Comparison of ENCODE assay signal across 8 cellular contexts in the genomic region with DNA sequence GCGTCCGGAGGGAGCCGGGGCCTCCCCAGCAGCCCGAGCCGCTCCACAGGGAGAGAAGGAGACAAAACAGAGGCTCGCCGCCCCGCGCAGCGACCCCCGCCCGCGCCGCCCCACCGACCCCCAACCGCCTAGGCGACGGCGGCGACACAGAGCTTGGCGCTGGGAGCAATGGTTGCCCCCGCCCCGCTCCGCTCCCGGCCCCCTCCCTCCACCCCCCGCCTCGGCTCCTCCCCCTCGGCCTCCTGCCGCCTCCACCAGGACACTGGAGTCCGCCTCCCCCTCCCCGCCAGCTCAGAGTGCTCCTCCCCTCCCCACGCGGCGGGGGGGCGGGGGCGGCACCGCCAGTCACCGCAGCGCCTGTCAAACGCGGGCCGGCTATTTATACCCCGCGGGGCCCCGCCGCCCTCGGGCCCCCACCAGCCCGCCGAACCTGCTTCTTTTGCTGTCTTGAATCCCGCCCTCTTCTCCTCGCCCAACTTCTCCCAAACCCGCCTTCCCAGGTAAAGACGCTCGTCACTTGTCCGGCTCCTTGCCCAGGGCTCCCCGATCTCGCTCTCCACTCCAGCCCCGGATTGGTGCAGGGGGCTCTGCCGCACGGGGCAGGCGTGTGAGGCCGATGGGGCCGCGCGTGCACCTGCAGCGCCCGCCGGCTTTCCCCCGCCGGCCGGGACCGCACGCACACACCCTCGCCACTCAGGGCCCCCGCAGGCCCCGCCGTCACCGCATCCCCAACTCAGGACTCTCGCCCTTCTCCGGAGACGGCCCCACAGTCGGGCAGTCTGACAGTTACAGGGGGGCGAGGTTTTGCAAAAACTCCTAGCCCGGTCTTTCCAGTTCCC. TPM values are rescaled to one million over a fixed set of nuclear protein-coding genes. Genes with fewer than 3 reads are reported as not detected.
A peak's percentile ranks its signal among the peaks of the same experiment; 100 is the strongest.
DNase-seq lines count a peak whose midpoint lies in the region; ATAC-seq lines count a peak whose summit lies in the region.

A gene (minus strand): TSS at position 170 of the 839 bp plus-strand sequence. CDS start 39,517 bp downstream, outside the sequence.

- H2AFZ ChIP-seq in GM23248 (peak within 1 kb of the TSS; percentile 96), Karpas-422 (ENCODE audit: low read length) (peak within 1 kb of the TSS; percentile 98)

- H3K27me3 ChIP-seq in GM23248 (replicated peaks; ENCODE audit: insufficient read depth) (no peaks in the 10 kb centered on the region), Karpas-422 (ENCODE audit: low read length) (no peaks in the 10 kb centered on the region)
- no peaks in the 10 kb centered on the region for H3K27me3 ChIP-seq in naive thymus-derived CD4-positive, alpha-beta T cell (ENCODE audit: control insufficient read depth in 2 of 2, insufficient read depth in 2 of 2, low read length in 2 of 2)

- in situ Hi-C loops in GM23248 (cut with MboI) = no loop called here

- H3K79me2 ChIP-seq in GM23248 (ENCODE audit: insufficient read depth) (peaks cover 38% of the 10 kb centered on the region), Karpas-422 (ENCODE audit: low read length) (no peaks in the 10 kb centered on the region)

- 1% methylated on average over 19 to 63 of the region's 84 CpGs for WGBS in GM23248 (ENCODE audit: low coverage in 1 of 2, low lambda C conversion rate in 2 of 2, missing lambda C conversion rate in 2 of 2), 2 experiments

- H3K27ac ChIP-seq in GM23248 (peak within 1 kb of the TSS; percentile 75), Karpas-422 (ENCODE audit: low read length) (no peak within 1 kb of the TSS)
- H3K27ac ChIP-seq in naive thymus-derived CD4-positive, alpha-beta T cell (ENCODE audit: low read depth, low read length) = peak within 1 kb of the TSS; percentile 86

- no peaks in the 10 kb centered on the region for H4K20me1 ChIP-seq in GM23248 (ENCODE audit: insufficient read depth)
- H4K20me1 ChIP-seq in Karpas-422 (ENCODE audit: insufficient read depth, low read depth, low read length) = no peaks in the 10 kb centered on the region

- peaks cover 0 to 33% (median 21%) of the 10 kb centered on the region in 7 donors for H3K4me1 Mint-ChIP-seq in naive thymus-derived CD4-positive, alpha-beta T cell
- H3K4me1 Mint-ChIP-seq in stimulated activated memory B cell treated with anti-CD40 and anti-IgM and Interleukin-4, amounts not matched to agents 10 μg/mL and 1 μg/mL and 100 μg/mL, for 72 hours = peaks cover 26% of the 10 kb centered on the region

- CTCF ChIA-PET in naive thymus-derived CD4-positive, alpha-beta T cell (lab: Charles Lee) = interaction anchor here (1.2 to 1.7 kb wide), 2 partner anchors 118 to 147 kb away, joined by 4 to 5 read pairs; no protein-coding TSS in a partner anchor

- POLR2A ChIA-PET in naive thymus-derived CD4-positive, alpha-beta T cell (lab: Charles Lee) = interaction anchor here (0.8 to 3.1 kb wide), 6 partner anchors 13 to 276 kb away, joined by 3 to 20 read pairs (median 6); a partner anchor contains a TSS

- peak within 1 kb of the TSS; percentile 87 to 95 (median 92) for H3K4me3 Mint-ChIP-seq in naive thymus-derived CD4-positive, alpha-beta T cell
- H3K4me3 Mint-ChIP-seq in stimulated activated memory B cell treated with anti-CD40 and anti-IgM and Interleukin-4, amounts not matched to agents 10 μg/mL and 1 μg/mL and 100 μg/mL, for 72 hours = peak within 1 kb of the TSS; percentile 89

- no peaks in the 10 kb centered on the region for H3K9me2 ChIP-seq in GM23248 (ENCODE audit: insufficient read depth)
- no peaks in the 10 kb centered on the region for H3K9me2 ChIP-seq in Karpas-422 (replicated peaks; ENCODE audit: insufficient read depth, low read length)

- no peaks in the 10 kb centered on the region for H3K9me3 ChIP-seq in GM23248 (ENCODE audit: low read depth)
- H3K9me3 ChIP-seq in Karpas-422 (ENCODE audit: low read length) = no peaks in the 10 kb centered on the region
- H3K9me3 ChIP-seq in naive thymus-derived CD4-positive, alpha-beta T cell (ENCODE audit: control insufficient read depth in 2 of 3, low read length in 3 of 3) = no peaks in the 10 kb centered on the region

- H3K4me2 ChIP-seq in GM23248 (ENCODE audit: unreplicated experiment) (peak within 1 kb of the TSS; percentile 93), Karpas-422 (ENCODE audit: low read depth, low read length, poor library complexity, severe bottlenecking) (peak within 1 kb of the TSS; percentile 100)

- H3F3A ChIP-seq in GM23248 (ENCODE audit: insufficient read depth) = peaks cover 10% of the 10 kb centered on the region

- ATAC-seq in naive thymus-derived CD4-positive, alpha-beta T cell = peak; percentile 78
- ATAC-seq in stimulated activated memory B cell treated with anti-CD40 and anti-IgM and Interleukin-4, amounts not matched to agents 10 μg/mL and 1 μg/mL and 100 μg/mL, for 72 hours = peak; percentile 81

- intact Hi-C loops in naive thymus-derived CD4-positive, alpha-beta T cell (cut with micrococcal nuclease) = loop anchor here (1.0 to 10.0 kb wide), 14 partner anchors 52 to 1348 kb away; a partner anchor contains a TSS

- H3K9ac ChIP-seq in GM23248 (peak within 1 kb of the TSS; percentile 90), Karpas-422 (ENCODE audit: low read length) (peak within 1 kb of the TSS; percentile 73)

- peak within 1 kb of the TSS; percentile 89 for H3K4me3 ChIP-seq in GM23248
- peak within 1 kb of the TSS; percentile 86 for H3K4me3 ChIP-seq in Karpas-422 (ENCODE audit: low read length)
- H3K4me3 ChIP-seq in naive thymus-derived CD4-positive, alpha-beta T cell (ENCODE audit: low read length) = peak within 1 kb of the TSS; percentile 71

- H3K9me3 Mint-ChIP-seq in naive thymus-derived CD4-positive, alpha-beta T cell = peaks cover 0 to 1% (median 0%) of the 10 kb centered on the region in 11 donors
- no peaks in the 10 kb centered on the region for H3K9me3 Mint-ChIP-seq in stimulated activated memory B cell treated with anti-CD40 and anti-IgM and Interleukin-4, amounts not matched to agents 10 μg/mL and 1 μg/mL and 100 μg/mL, for 72 hours

- H3K27ac Mint-ChIP-seq in naive thymus-derived CD4-positive, alpha-beta T cell = peak within 1 kb of the TSS; percentile 90 to 97 (median 94)
- peak within 1 kb of the TSS; percentile 94 for H3K27ac Mint-ChIP-seq in stimulated activated memory B cell treated with anti-CD40 and anti-IgM and Interleukin-4, amounts not matched to agents 10 μg/mL and 1 μg/mL and 100 μg/mL, for 72 hours

- peak; percentile 50 for DNase-seq in DMS79 (lab: John Stamatoyannopoulos, UW)
- peak; percentile 96 for DNase-seq in GM23248
- peak; percentile 73 for DNase-seq in Karpas-422
- DNase-seq in RKO (ENCODE audit: low spot score) = peak; percentile 89
- peak; percentile 60 to 78 for DNase-seq in activated T-helper 1 cell treated with anti-CD3 and anti-CD28 coated beads, Interleukin-2, amount 50 U/mL, for 16 hours (ENCODE audit: low read depth in 1 of 2, low spot score in 1 of 2)
- DNase-seq in fibroblast of gingiva (ENCODE audit: low read depth) = peak; percentile 92
- peak; percentile 71 to 93 (median 78) for DNase-seq in naive thymus-derived CD4-positive, alpha-beta T cell

- H3K4me1 ChIP-seq in GM23248 (ENCODE audit: insufficient read depth) (peaks cover 7% of the 10 kb centered on the region), Karpas-422 (ENCODE audit: low read length) (peaks cover 24% of the 10 kb centered on the region)
- peaks cover 0 to 11% of the 10 kb centered on the region in 2 donors for H3K4me1 ChIP-seq in naive thymus-derived CD4-positive, alpha-beta T cell (ENCODE audit: control insufficient read depth in 2 of 2, insufficient read depth in 2 of 2, low read length in 2 of 2)

- peaks cover 0 to 40% (median 0%) of the 10 kb centered on the region in 5 donors for H3K27me3 Mint-ChIP-seq in naive thymus-derived CD4-positive, alpha-beta T cell
- H3K27me3 Mint-ChIP-seq in stimulated activated memory B cell treated with anti-CD40 and anti-IgM and Interleukin-4, amounts not matched to agents 10 μg/mL and 1 μg/mL and 100 μg/mL, for 72 hours = no peaks in the 10 kb centered on the region

- H3K36me3 Mint-ChIP-seq in naive thymus-derived CD4-positive, alpha-beta T cell = peaks cover 0 to 3% (median 0%) of the 10 kb centered on the region in 5 donors
- no peaks in the 10 kb centered on the region for H3K36me3 Mint-ChIP-seq in stimulated activated memory B cell treated with anti-CD40 and anti-IgM and Interleukin-4, amounts not matched to agents 10 μg/mL and 1 μg/mL and 100 μg/mL, for 72 hours

- no peaks in the 10 kb centered on the region for H3K36me3 ChIP-seq in GM23248 (ENCODE audit: low read depth)
- no peaks in the 10 kb centered on the region for H3K36me3 ChIP-seq in Karpas-422 (ENCODE audit: insufficient read depth, low read length)
- peaks cover 0 to 3% (median 0%) of the 10 kb centered on the region in 3 experiments for H3K36me3 ChIP-seq in naive thymus-derived CD4-positive, alpha-beta T cell (ENCODE audit: control insufficient read depth in 2 of 3, insufficient read depth in 3 of 3, low read length in 3 of 3)

RNA-seq across cellular contexts. Expression of the gene that starts here (rescaled TPM):
- total RNA-seq in GM23248 (2014; rRNA removed; shearing (Covaris generic)) = 33.5 and 34.5 TPM in 2 replicates
- 17.6 and 18.8 TPM in 2 replicates for polyA plus RNA-seq in GM23248 (2016; fragmentation: Nextera tagmentation; extraction: Ambion mirVana)
- total RNA-seq in Karpas-422 (2014; rRNA removed; shearing (Covaris generic); ENCODE audit: low replicate concordance) = 17.4 and 33.1 TPM in 2 replicates
- 10 to 100 TPM; 40.1 to 88.2 (median 76.2) TPM for total RNA-seq in naive thymus-derived CD4-positive, alpha-beta T cell
- 10 to 100 TPM; 30.6 to 36.5 TPM for polyA plus RNA-seq in naive thymus-derived CD4-positive, alpha-beta T cell
